ENCODE assay signal across 1 cellular context in genomic region chr2:109965482-109965881, GRCh38.
A peak's percentile ranks its signal among the peaks of the same experiment; 100 is the strongest.
DNase-seq lines count a peak whose midpoint lies in the region; ATAC-seq lines count a peak whose summit lies in the region.
"Not testable (repeated sequence)": the region's sequence is repeated elsewhere in the genome, so short reads cannot be mapped to it uniquely, and the experiment has no call there.

No MANE protein-coding gene starts in this region.

- ATAC-seq in sciatic nerve: peak; percentile 77

- DNase-seq in sciatic nerve (ENCODE audit: low spot score): not testable (repeated sequence)

- intact Hi-C loops in sciatic nerve (cut with DNase I): not testable (repeated sequence)
